Comparison of ENCODE assay signal across 13 cellular contexts in the genomic region with DNA sequence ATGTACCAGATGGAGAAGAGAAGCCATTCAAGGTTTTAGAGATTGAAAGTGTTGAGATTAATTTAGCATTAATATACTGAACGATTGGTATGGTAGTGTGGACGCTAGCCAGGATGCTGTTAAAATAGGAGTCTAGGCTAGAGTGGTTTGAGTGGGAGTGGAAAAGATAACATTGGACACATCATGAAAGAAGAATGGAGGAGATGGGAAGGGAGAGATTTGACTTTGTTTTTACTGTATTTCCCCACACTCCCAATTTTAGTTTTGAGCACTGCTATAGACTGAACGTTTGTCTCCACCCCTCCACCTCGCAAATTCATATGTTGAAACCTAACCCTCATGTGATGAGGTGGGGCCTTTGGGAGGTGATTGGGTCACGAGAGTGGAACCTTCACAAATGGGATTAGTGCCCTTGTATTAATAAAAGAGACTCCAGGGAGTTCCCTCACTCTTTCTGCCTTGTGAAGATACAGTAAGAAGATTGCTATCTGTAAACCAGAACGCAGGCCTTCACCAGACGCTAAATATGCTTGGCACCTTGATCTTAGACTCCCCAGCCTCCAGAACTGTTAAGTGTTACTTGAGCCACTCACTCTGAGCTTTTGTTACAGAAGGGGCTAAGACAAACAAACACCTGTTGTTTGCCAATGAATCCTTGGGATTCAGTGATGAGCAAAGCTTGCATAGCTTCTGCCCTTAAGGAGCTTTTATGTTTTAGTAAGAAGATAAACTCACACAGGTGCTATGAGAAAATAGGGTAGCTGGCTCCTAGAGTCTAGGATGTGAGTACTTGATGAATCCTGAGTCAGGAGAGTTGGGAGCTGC. TPM values are rescaled to one million over a fixed set of nuclear protein-coding genes. Genes with fewer than 3 reads are reported as not detected.
DNase-seq lines count a peak whose midpoint lies in the region; ATAC-seq and TF ChIP-seq lines count a peak whose summit lies in the region.
"Had no signal": no experiment of that assay in that cellular context is flagged by ENCODE, and none has a peak within 500 bp of the region (broad histone marks: within the 10 kb centered on the region; RNA-seq: fewer than 3 reads in every experiment).

No MANE protein-coding gene starts in this region.

- peaks cover 33 to 80% (median 69%) of the 10 kb centered on the region in 4 donors for H3K4me1 Mint-ChIP-seq in naive thymus-derived CD8-positive, alpha-beta T cell

- no peaks in the 10 kb centered on the region for H3K27me3 Mint-ChIP-seq in naive thymus-derived CD8-positive, alpha-beta T cell

- H4K20me1 ChIP-seq in DND-41 (ENCODE audit: insufficient read depth, low read length), result peaks cover 55% of the 10 kb centered on the region

- DNase-seq in DND-41, result no peak
- DNase-seq in adipocyte (ENCODE audit: low read depth), result peak; percentile 9
- no peak for DNase-seq in naive thymus-derived CD8-positive, alpha-beta T cell
- no peak for DNase-seq in esophagus squamous epithelium (lab: John Stamatoyannopoulos, UW)
- DNase-seq in stomach, result no peak
- no peak for DNase-seq in stimulated activated CD4-positive, alpha-beta T cell treated with anti-CD3 and anti-CD28 coated beads, Interleukin-15, amount 100 ng/mL, for 24 hours
- DNase-seq: activated gamma-delta T cell; effector memory CD4-positive, alpha-beta T cell; GM23248; NCI-H1048; posterior cingulate gyrus had no signal

- H3K4me2 ChIP-seq in DND-41 (ENCODE audit: insufficient read depth, low read length), result no peak overlapping the region

- peak overlapping the region; percentile 2 to 88 (median 66) for H3K27ac Mint-ChIP-seq in naive thymus-derived CD8-positive, alpha-beta T cell

- peaks cover 0 to 7% (median 2%) of the 10 kb centered on the region in 9 donors for H3K9me3 Mint-ChIP-seq in naive thymus-derived CD8-positive, alpha-beta T cell

- POLR2A ChIA-PET in naive thymus-derived CD8-positive, alpha-beta T cell (lab: Charles Lee), result interaction anchor here (5.3 kb wide), 1 partner anchor 25 kb away, joined by 28 read pairs; the partner anchor contains the start of gene USP9X

- H3K27me3 ChIP-seq in DND-41 (ENCODE audit: insufficient read depth, low read length, poor library complexity) (no peaks in the 10 kb centered on the region), HUES6 (ENCODE audit: control insufficient read depth, insufficient read depth, low read length) (no peaks in the 10 kb centered on the region), adipocyte (replicated peaks; ENCODE audit: control insufficient read depth, insufficient read depth, low read length) (no peaks in the 10 kb centered on the region), esophagus squamous epithelium (no peaks in the 10 kb centered on the region), stomach (no peaks in the 10 kb centered on the region)

- no peak for TF ChIP-seq POLR2A in esophagus squamous epithelium (IDR thresholded peaks at IDR 0.05)
- no peak for TF ChIP-seq POLR2A in stomach (IDR thresholded peaks at IDR 0.05)

- no peaks in the 10 kb centered on the region for H3K36me3 ChIP-seq in DND-41 (ENCODE audit: insufficient read depth, low read length)
- H3K36me3 ChIP-seq in HUES6 (ENCODE audit: control insufficient read depth, insufficient read depth, low read length), result peaks cover 4% of the 10 kb centered on the region; the same call in 1 of the 2 replicates
- no peaks in the 10 kb centered on the region for H3K36me3 ChIP-seq in adipocyte (ENCODE audit: control insufficient read depth, insufficient read depth, low read length, severe bottlenecking)
- no peaks in the 10 kb centered on the region for H3K36me3 ChIP-seq in esophagus squamous epithelium
- no peaks in the 10 kb centered on the region for H3K36me3 ChIP-seq in stomach

- H3K9ac ChIP-seq in DND-41 (ENCODE audit: low read depth, low read length) (no peak overlapping the region), HUES6 (ENCODE audit: low read length) (no peak overlapping the region), adipocyte (ENCODE audit: low read length) (no peak overlapping the region)
- H3K9ac ChIP-seq: GM23248 had no signal

- H3K9me3 ChIP-seq in DND-41 (ENCODE audit: insufficient read depth, low read length, severe bottlenecking) (no peaks in the 10 kb centered on the region), HUES6 (ENCODE audit: control insufficient read depth, insufficient read depth, low read depth, low read length) (peaks cover 3% of the 10 kb centered on the region; the same call in 1 of the 2 replicates), adipocyte (ENCODE audit: control insufficient read depth, low read length) (peaks cover 13% of the 10 kb centered on the region), esophagus squamous epithelium (no peaks in the 10 kb centered on the region), stomach (peaks cover 0 to 8% (median 0%) of the 10 kb centered on the region in 4 donors)

- peak overlapping the region in 7 of 10 donors; percentile 23 to 77 (median 40) for H3K4me3 Mint-ChIP-seq in naive thymus-derived CD8-positive, alpha-beta T cell

- H3K27ac ChIP-seq in DND-41 (ENCODE audit: low read length), result no peak overlapping the region
- no peak overlapping the region for H3K27ac ChIP-seq in HUES6 (ENCODE audit: low read depth, low read length)
- H3K27ac ChIP-seq in esophagus squamous epithelium, result no peak overlapping the region
- no peak overlapping the region for H3K27ac ChIP-seq in stomach
- H3K27ac ChIP-seq: GM23248 had no signal

- peak; percentile 59; the same call in 1 of the 3 replicates for ATAC-seq in DND-41 (ENCODE audit: insufficient read depth, low read depth)
- ATAC-seq in naive thymus-derived CD8-positive, alpha-beta T cell, result peak; percentile 20 to 38
- ATAC-seq: Panc1 had no signal

- H3K4me1 ChIP-seq in DND-41 (ENCODE audit: insufficient read depth, low read length) (no peaks in the 10 kb centered on the region), HUES6 (ENCODE audit: control insufficient read depth, insufficient read depth, low read length) (peaks cover 46% of the 10 kb centered on the region), adipocyte (ENCODE audit: control insufficient read depth, insufficient read depth, low read length) (peaks cover 20% of the 10 kb centered on the region), esophagus squamous epithelium (peaks cover 0 to 76% (median 6%) of the 10 kb centered on the region in 3 donors), stomach (peaks cover 0 to 83% (median 43%) of the 10 kb centered on the region in 4 donors)

- TF ChIP-seq EP300 in stomach (IDR thresholded peaks at IDR 0.05), result no peak

- H3K36me3 Mint-ChIP-seq in naive thymus-derived CD8-positive, alpha-beta T cell, result peaks cover 6 to 7% (median 7%) of the 10 kb centered on the region in 3 donors

- H3K4me3 ChIP-seq in DND-41 (ENCODE audit: low read depth in 1 of 2, low read length in 2 of 2) (no peak overlapping the region), HUES6 (ENCODE audit: low read depth, low read length) (peak overlapping the region; percentile 32), adipocyte (ENCODE audit: low read length) (no peak overlapping the region), esophagus squamous epithelium (no peak overlapping the region), stomach (no peak overlapping the region)
- H3K4me3 ChIP-seq: GM23248 had no signal

- TF ChIP-seq CTCF in DND-41 (IDR thresholded peaks at IDR 0.05; ENCODE audit: borderline replicate concordance, extremely low read depth, low read length, poor library complexity, severe bottlenecking) (no peak), esophagus squamous epithelium (IDR thresholded peaks at IDR 0.05) (no peak), stomach (IDR thresholded peaks at IDR 0.05) (no peak)

- H2AFZ ChIP-seq in DND-41 (ENCODE audit: low read depth, low read length), result no peak overlapping the region
- H2AFZ ChIP-seq: GM23248 had no signal

- intact Hi-C loops in esophagus squamous epithelium (cut with DNase I) (no loop called here), stomach (cut with DNase I; ENCODE audit: low total_unique reads) (loop anchor here (10.0 kb wide), 1 partner anchor 236 kb away; no protein-coding TSS in a partner anchor)

- peaks cover 85% of the 10 kb centered on the region for H3K79me2 ChIP-seq in DND-41 (ENCODE audit: insufficient read depth, low read length)

- WGBS in esophagus squamous epithelium, 2 donors, result 61 to 69% methylated on average over 7 of the region's 7 CpGs
- 44 to 73% (median 61%) methylated on average over 7 of the region's 7 CpGs for WGBS in stomach, 5 donors

RNA-seq across cellular contexts. Expression of gene USP9X, which starts 25.8 kb away (rescaled TPM):
- total RNA-seq in naive thymus-derived CD8-positive, alpha-beta T cell, result 10 to 100 TPM; 68.7 to 75.4 TPM
- 10 to 100 TPM; 20.0 to 27.1 (median 23.9) TPM for polyA plus RNA-seq in naive thymus-derived CD8-positive, alpha-beta T cell
- total RNA-seq in esophagus squamous epithelium (10 to 100 TPM; 36.7 to 76.1 (median 56.4) TPM), stomach (100 to 1,000 TPM in 3 of 5 donors, 10 to 100 TPM in 2; 49.6 to 252 (median 182) TPM)
- 10 to 100 TPM in 1 of 3 donors, 1 to 10 TPM in 2; 6.5 to 10.0 (median 8.1) TPM for polyA plus RNA-seq in stomach
